ENCODE assay signal across 1 cellular context in genomic region chr11:121932646-121933185, GRCh38.
TF ChIP-seq lines count a peak whose summit lies in the region.

No MANE protein-coding gene starts in this region.

TF ChIP-seq in WTC11, 78 proteins besides CTCF, POLR2A, EP300 and RAD21 (continued from another document):
- TF ChIP-seq, protein P1, sequence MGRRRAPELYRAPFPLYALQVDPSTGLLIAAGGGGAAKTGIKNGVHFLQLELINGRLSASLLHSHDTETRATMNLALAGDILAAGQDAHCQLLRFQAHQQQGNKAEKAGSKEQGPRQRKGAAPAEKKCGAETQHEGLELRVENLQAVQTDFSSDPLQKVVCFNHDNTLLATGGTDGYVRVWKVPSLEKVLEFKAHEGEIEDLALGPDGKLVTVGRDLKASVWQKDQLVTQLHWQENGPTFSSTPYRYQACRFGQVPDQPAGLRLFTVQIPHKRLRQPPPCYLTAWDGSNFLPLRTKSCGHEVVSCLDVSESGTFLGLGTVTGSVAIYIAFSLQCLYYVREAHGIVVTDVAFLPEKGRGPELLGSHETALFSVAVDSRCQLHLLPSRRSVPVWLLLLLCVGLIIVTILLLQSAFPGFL (CRISPR knock-in tag; IDR thresholded peaks at IDR 0.05; ENCODE audit: borderline replicate concordance), result no peak
- TF ChIP-seq, protein P2, sequence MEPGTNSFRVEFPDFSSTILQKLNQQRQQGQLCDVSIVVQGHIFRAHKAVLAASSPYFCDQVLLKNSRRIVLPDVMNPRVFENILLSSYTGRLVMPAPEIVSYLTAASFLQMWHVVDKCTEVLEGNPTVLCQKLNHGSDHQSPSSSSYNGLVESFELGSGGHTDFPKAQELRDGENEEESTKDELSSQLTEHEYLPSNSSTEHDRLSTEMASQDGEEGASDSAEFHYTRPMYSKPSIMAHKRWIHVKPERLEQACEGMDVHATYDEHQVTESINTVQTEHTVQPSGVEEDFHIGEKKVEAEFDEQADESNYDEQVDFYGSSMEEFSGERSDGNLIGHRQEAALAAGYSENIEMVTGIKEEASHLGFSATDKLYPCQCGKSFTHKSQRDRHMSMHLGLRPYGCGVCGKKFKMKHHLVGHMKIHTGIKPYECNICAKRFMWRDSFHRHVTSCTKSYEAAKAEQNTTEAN (CRISPR knock-in tag; IDR thresholded peaks at IDR 0.05), result no peak
- TF ChIP-seq JUN (CRISPR knock-in tag; IDR thresholded peaks at IDR 0.05) (no peak), ATF1 (CRISPR knock-in tag; IDR thresholded peaks at IDR 0.05) (no peak), PRRX2 (CRISPR knock-in tag; IDR thresholded peaks at IDR 0.05) (no peak), TP53 (CRISPR knock-in tag; IDR thresholded peaks at IDR 0.05) (no peak)
- TF ChIP-seq, protein P3, sequence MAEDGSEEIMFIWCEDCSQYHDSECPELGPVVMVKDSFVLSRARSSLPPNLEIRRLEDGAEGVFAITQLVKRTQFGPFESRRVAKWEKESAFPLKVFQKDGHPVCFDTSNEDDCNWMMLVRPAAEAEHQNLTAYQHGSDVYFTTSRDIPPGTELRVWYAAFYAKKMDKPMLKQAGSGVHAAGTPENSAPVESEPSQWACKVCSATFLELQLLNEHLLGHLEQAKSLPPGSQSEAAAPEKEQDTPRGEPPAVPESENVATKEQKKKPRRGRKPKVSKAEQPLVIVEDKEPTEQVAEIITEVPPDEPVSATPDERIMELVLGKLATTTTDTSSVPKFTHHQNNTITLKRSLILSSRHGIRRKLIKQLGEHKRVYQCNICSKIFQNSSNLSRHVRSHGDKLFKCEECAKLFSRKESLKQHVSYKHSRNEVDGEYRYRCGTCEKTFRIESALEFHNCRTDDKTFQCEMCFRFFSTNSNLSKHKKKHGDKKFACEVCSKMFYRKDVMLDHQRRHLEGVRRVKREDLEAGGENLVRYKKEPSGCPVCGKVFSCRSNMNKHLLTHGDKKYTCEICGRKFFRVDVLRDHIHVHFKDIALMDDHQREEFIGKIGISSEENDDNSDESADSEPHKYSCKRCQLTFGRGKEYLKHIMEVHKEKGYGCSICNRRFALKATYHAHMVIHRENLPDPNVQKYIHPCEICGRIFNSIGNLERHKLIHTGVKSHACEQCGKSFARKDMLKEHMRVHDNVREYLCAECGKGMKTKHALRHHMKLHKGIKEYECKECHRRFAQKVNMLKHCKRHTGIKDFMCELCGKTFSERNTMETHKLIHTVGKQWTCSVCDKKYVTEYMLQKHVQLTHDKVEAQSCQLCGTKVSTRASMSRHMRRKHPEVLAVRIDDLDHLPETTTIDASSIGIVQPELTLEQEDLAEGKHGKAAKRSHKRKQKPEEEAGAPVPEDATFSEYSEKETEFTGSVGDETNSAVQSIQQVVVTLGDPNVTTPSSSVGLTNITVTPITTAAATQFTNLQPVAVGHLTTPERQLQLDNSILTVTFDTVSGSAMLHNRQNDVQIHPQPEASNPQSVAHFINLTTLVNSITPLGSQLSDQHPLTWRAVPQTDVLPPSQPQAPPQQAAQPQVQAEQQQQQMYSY (CRISPR knock-in tag; IDR thresholded peaks at IDR 0.05), result no peak
- TF ChIP-seq, protein P4, sequence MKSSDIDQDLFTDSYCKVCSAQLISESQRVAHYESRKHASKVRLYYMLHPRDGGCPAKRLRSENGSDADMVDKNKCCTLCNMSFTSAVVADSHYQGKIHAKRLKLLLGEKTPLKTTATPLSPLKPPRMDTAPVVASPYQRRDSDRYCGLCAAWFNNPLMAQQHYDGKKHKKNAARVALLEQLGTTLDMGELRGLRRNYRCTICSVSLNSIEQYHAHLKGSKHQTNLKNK (CRISPR knock-in tag; IDR thresholded peaks at IDR 0.05), result no peak
- TF ChIP-seq, protein P5, sequence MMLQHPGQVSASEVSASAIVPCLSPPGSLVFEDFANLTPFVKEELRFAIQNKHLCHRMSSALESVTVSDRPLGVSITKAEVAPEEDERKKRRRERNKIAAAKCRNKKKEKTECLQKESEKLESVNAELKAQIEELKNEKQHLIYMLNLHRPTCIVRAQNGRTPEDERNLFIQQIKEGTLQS (CRISPR knock-in tag; conservative IDR thresholded peaks at IDR 0.05), result no peak
